1 cellular context compared by ENCODE assay signal in the genomic region with DNA sequence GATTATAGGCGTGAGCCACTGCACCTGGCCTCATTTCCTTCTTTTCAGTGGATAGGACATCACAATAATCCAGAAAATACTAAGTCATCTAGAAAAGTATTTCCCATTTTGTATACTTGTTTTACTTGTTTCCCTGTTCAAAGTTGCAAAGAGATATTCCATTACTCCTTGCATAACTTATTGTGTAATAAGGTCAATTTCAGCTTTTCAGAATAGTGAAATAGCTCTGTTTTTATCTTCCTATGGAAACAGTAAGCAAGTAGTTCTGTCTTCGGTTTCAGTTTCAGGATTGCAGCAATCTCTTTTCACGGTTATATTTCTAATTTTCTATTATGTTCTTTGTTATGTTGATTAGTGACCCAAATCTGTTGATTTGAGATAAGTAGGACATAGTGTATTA.
TF ChIP-seq lines count a peak whose summit lies in the region.

No MANE protein-coding gene starts in this region.

TF ChIP-seq in IMR-90, 13 proteins besides CTCF, POLR2A, EP300 and RAD21:
- TF ChIP-seq RFX5 (IDR thresholded peaks at IDR 0.05; ENCODE audit: low read depth, low read length), result no peak
- no peak for TF ChIP-seq RCOR1 (IDR thresholded peaks at IDR 0.05; ENCODE audit: insufficient replicate concordance, low read length)
- peak; percentile 61 for TF ChIP-seq CEBPB (IDR thresholded peaks at IDR 0.05; ENCODE audit: low read depth, low read length)
